In the genomic region with DNA sequence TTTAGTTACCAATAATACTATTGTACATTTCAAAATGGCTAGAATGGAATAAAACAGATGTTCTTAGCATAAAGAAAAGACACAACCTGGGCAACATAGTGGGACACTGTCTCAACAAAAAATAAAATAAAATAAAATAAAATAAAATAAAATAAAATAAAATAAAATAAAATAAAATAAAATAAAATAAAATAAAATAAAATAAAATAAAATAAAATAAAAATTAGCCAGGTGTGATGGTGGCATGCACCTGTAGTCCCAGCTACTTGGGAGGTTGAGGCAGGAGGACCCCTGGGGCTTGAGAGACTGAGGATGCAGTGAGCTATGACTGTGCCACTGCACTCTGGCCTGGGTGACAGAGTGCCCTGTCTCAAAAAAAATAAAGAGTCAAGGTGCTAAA, we compare ENCODE assay signal across 1 cellular context. TPM values are rescaled to one million over a fixed set of nuclear protein-coding genes. Genes with fewer than 3 reads are reported as not detected.
"Had no signal": no experiment of that assay in that cellular context is flagged by ENCODE, and none has a peak within 500 bp of the region (broad histone marks: within the 10 kb centered on the region; RNA-seq: fewer than 3 reads in every experiment).

No MANE protein-coding gene starts in this region.

RNA-seq across cellular contexts. Expression of gene NOS1, which starts 37.1 kb away (rescaled TPM):
- total RNA-seq: subcutaneous adipose tissue had no signal
